Comparison of ENCODE assay signal across 8 cellular contexts in genomic region chrX:3712080-3712869, GRCh38. TPM values are rescaled to one million over a fixed set of nuclear protein-coding genes. Genes with fewer than 3 reads are reported as not detected.
DNase-seq lines count a peak whose midpoint lies in the region; ATAC-seq and TF ChIP-seq lines count a peak whose summit lies in the region.

No MANE protein-coding gene starts in this region.

- H3K9me3 ChIP-seq in iPS DF 6.9 (ENCODE audit: control insufficient read depth, insufficient read depth, low read length) (no peaks in the 10 kb centered on the region), smooth muscle cell (replicated peaks; ENCODE audit: low read depth) (no peaks in the 10 kb centered on the region)

- H3K4me2 ChIP-seq in smooth muscle cell: peak overlapping the region; percentile 89

- H3K27ac ChIP-seq in iPS DF 6.9 (ENCODE audit: low read length) (no peak overlapping the region), smooth muscle cell (ENCODE audit: low read depth) (no peak overlapping the region)

- CTCF ChIA-PET in BJ (lab: Yijun Ruan, JAX): interaction anchor here (0.6 kb wide), 1 partner anchor 22 kb away, joined by 3 read pairs; no protein-coding TSS in a partner anchor

- no CpG with 5 or more reads among the region's 38 CpGs for WGBS in iPS DF 6.9 (ENCODE audit: insufficient coverage, insufficient read length)
- 26% methylated on average over 35 of the region's 38 CpGs for WGBS in smooth muscle cell (ENCODE audit: low lambda C conversion rate)

- ATAC-seq in GM19438 (IDR thresholded peaks at IDR 0.05; ENCODE audit: low read depth, unreplicated experiment) (peak; percentile 11), GM21737 (IDR thresholded peaks at IDR 0.05; ENCODE audit: unreplicated experiment) (no peak)
- ATAC-seq in activated naive CD8-positive, alpha-beta T cell treated with anti-CD3 and anti-CD28 coated beads, Interleukin-2, amount 10 ng/mL, durations not matched to agents 7 days and 5 days (ENCODE audit: low read depth): no peak

- DNase-seq in BJ (ENCODE audit: low read depth) (no peak), iPS DF 6.9 (ENCODE audit: low read depth, low spot score) (no peak), smooth muscle cell (lab: John Stamatoyannopoulos, UW; ENCODE audit: unreplicated experiment) (no peak), T1000 (lab: John Stamatoyannopoulos, UW) (no peak)
- no peak for DNase-seq in Jurkat, Clone E6-1 (ENCODE audit: low read depth, low spot score)
- DNase-seq in activated naive CD8-positive, alpha-beta T cell treated with anti-CD3 and anti-CD28 coated beads, Interleukin-2, amount 10 ng/mL, durations not matched to agents 7 days and 5 days: peak; percentile 46

- H3K4me3 ChIP-seq in BJ (ENCODE audit: low read depth, low read length) (peak overlapping the region; percentile 60), iPS DF 6.9 (ENCODE audit: low read length) (peak overlapping the region; percentile 88; the same call in 1 of the 2 replicates), smooth muscle cell (peak overlapping the region; percentile 82)
- peak overlapping the region; percentile 59 for H3K4me3 ChIP-seq in Jurkat, Clone E6-1 (ENCODE audit: low read length)

- no peak for TF ChIP-seq CTCF in BJ (IDR thresholded peaks at IDR 0.05; ENCODE audit: insufficient read depth, low read depth, low read length)
- no peak for TF ChIP-seq CTCF in smooth muscle cell (IDR thresholded peaks at IDR 0.05; ENCODE audit: borderline replicate concordance, insufficient read depth, poor library complexity, severe bottlenecking)

- H3K9me3 Mint-ChIP-seq in activated naive CD8-positive, alpha-beta T cell treated with anti-CD3 and anti-CD28 coated beads, Interleukin-2, amount 10 ng/mL, durations not matched to agents 7 days and 5 days: no peaks in the 10 kb centered on the region

- no peaks in the 10 kb centered on the region for H3K4me1 ChIP-seq in iPS DF 6.9 (ENCODE audit: control insufficient read depth, insufficient read depth, low read length)
- no peaks in the 10 kb centered on the region for H3K4me1 ChIP-seq in smooth muscle cell (ENCODE audit: low read depth)

- POLR2A ChIA-PET in BJ (lab: Charles Lee): no interaction called here
- POLR2A ChIA-PET in activated naive CD8-positive, alpha-beta T cell treated with anti-CD3 and anti-CD28 coated beads, Interleukin-2, amount 10 ng/mL, durations not matched to agents 7 days and 5 days (lab: Charles Lee): interaction anchor here (1.2 to 2.1 kb wide), 2 partner anchors 12 to 29 kb away, joined by 3 to 6 read pairs; no protein-coding TSS in a partner anchor

- H3K9ac ChIP-seq in smooth muscle cell (ENCODE audit: low read depth): no peak overlapping the region

- H3K79me2 ChIP-seq in smooth muscle cell (ENCODE audit: low read depth): no peaks in the 10 kb centered on the region

- H3K27ac Mint-ChIP-seq in activated naive CD8-positive, alpha-beta T cell treated with anti-CD3 and anti-CD28 coated beads, Interleukin-2, amount 10 ng/mL, durations not matched to agents 7 days and 5 days: peak overlapping the region; percentile 98

- peak overlapping the region; percentile 49 for H2AFZ ChIP-seq in smooth muscle cell (ENCODE audit: low read depth)

- H3K4me1 Mint-ChIP-seq in activated naive CD8-positive, alpha-beta T cell treated with anti-CD3 and anti-CD28 coated beads, Interleukin-2, amount 10 ng/mL, durations not matched to agents 7 days and 5 days: peaks cover 15% of the 10 kb centered on the region

- H3K27me3 ChIP-seq in BJ (ENCODE audit: control insufficient read depth, insufficient read depth, low read length) (no peaks in the 10 kb centered on the region), iPS DF 6.9 (ENCODE audit: control insufficient read depth, insufficient read depth, low read length) (no peaks in the 10 kb centered on the region), smooth muscle cell (ENCODE audit: low read depth) (no peaks in the 10 kb centered on the region)

- no peaks in the 10 kb centered on the region for H3K27me3 Mint-ChIP-seq in activated naive CD8-positive, alpha-beta T cell treated with anti-CD3 and anti-CD28 coated beads, Interleukin-2, amount 10 ng/mL, durations not matched to agents 7 days and 5 days

- H3F3A ChIP-seq in smooth muscle cell (ENCODE audit: low read depth): no peaks in the 10 kb centered on the region

- H3K36me3 Mint-ChIP-seq in activated naive CD8-positive, alpha-beta T cell treated with anti-CD3 and anti-CD28 coated beads, Interleukin-2, amount 10 ng/mL, durations not matched to agents 7 days and 5 days: peaks cover 19% of the 10 kb centered on the region

- peaks cover 27% of the 10 kb centered on the region for H4K20me1 ChIP-seq in smooth muscle cell (ENCODE audit: low read depth)

- no peaks in the 10 kb centered on the region for H3K36me3 ChIP-seq in BJ (ENCODE audit: control insufficient read depth, insufficient read depth, low read length)
- no peaks in the 10 kb centered on the region for H3K36me3 ChIP-seq in iPS DF 6.9 (ENCODE audit: control insufficient read depth, insufficient read depth, low read length)
- no peaks in the 10 kb centered on the region for H3K36me3 ChIP-seq in smooth muscle cell (ENCODE audit: low read depth)

- peak overlapping the region; percentile 98 for H3K4me3 Mint-ChIP-seq in activated naive CD8-positive, alpha-beta T cell treated with anti-CD3 and anti-CD28 coated beads, Interleukin-2, amount 10 ng/mL, durations not matched to agents 7 days and 5 days

RNA-seq across cellular contexts. Expression of gene PRKX, which starts 1.2 kb away (rescaled TPM):
- polyA plus RNA-seq in BJ (2011; rRNA removed) (5.7 and 6.5 TPM in 2 replicates), smooth muscle cell (10.1 and 18.5 TPM in 2 replicates)
- polyA minus RNA-seq in BJ (2011; rRNA and poly(A)+ RNA removed): 5.4 and 7.2 TPM in 2 replicates
- 18.6 TPM for polyA plus RNA-seq in Jurkat, Clone E6-1 (2012; ENCODE audit: insufficient read depth, insufficient read length)
- total RNA-seq in activated naive CD8-positive, alpha-beta T cell treated with anti-CD3 and anti-CD28 coated beads, Interleukin-2, amount 10 ng/mL, durations not matched to agents 7 days and 5 days: 10 to 100 TPM; 87.6 to 92.3 TPM
- total RNA-seq in smooth muscle cell: 9.5 and 12.8 TPM in 2 replicates
